Comparison of ENCODE assay signal across 2 cellular contexts in genomic region chr1:173646656-173647055, GRCh38.
TF ChIP-seq lines count a peak whose summit lies in the region.

No MANE protein-coding gene starts in this region.

TF ChIP-seq in K562, 482 proteins besides CTCF, POLR2A, EP300 and RAD21:
- TF ChIP-seq FOXA3 (CRISPR knock-in tag; conservative IDR thresholded peaks at IDR 0.05 in 1 of 2, IDR thresholded peaks at IDR 0.05 in 1 of 2): no peak
- TF ChIP-seq ZNF232 (CRISPR knock-in tag; IDR thresholded peaks at IDR 0.05): no peak
- no peak for TF ChIP-seq MLX (CRISPR knock-in tag; conservative IDR thresholded peaks at IDR 0.05)
- TF ChIP-seq TEAD1 (CRISPR knock-in tag; IDR thresholded peaks at IDR 0.05): no peak
- TF ChIP-seq EHMT2 (IDR thresholded peaks at IDR 0.05): no peak
- TF ChIP-seq ZNF644 (tag; IDR thresholded peaks at IDR 0.05; ENCODE audit: low read depth): no peak
- TF ChIP-seq KLF1 (tag; IDR thresholded peaks at IDR 0.05): no peak
- no peak for TF ChIP-seq ARID3A (IDR thresholded peaks at IDR 0.05; ENCODE audit: borderline replicate concordance, low read depth, low read length)
- no peak for TF ChIP-seq RHOXF2B (CRISPR knock-in tag; conservative IDR thresholded peaks at IDR 0.05)
- no peak for TF ChIP-seq HSF4 (CRISPR knock-in tag; IDR thresholded peaks at IDR 0.05; ENCODE audit: borderline replicate concordance)
- TF ChIP-seq, protein P1, sequence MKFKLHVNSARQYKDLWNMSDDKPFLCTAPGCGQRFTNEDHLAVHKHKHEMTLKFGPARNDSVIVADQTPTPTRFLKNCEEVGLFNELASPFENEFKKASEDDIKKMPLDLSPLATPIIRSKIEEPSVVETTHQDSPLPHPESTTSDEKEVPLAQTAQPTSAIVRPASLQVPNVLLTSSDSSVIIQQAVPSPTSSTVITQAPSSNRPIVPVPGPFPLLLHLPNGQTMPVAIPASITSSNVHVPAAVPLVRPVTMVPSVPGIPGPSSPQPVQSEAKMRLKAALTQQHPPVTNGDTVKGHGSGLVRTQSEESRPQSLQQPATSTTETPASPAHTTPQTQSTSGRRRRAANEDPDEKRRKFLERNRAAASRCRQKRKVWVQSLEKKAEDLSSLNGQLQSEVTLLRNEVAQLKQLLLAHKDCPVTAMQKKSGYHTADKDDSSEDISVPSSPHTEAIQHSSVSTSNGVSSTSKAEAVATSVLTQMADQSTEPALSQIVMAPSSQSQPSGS (CRISPR knock-in tag; IDR thresholded peaks at IDR 0.05): no peak

TF ChIP-seq in SK-N-SH, 30 proteins besides CTCF, POLR2A, EP300 and RAD21:
- TF ChIP-seq USF2 (IDR thresholded peaks at IDR 0.05; ENCODE audit: borderline replicate concordance, low read depth, low read length) (no peak), MEF2A (IDR thresholded peaks at IDR 0.05; ENCODE audit: borderline replicate concordance, low read depth) (no peak), RFX5 (IDR thresholded peaks at IDR 0.05; ENCODE audit: low read length) (no peak), REST (IDR thresholded peaks at IDR 0.05; ENCODE audit: low read depth, low read length) (no peak), POLR2AphosphoS5 (IDR thresholded peaks at IDR 0.05; ENCODE audit: low read depth, low read length) (no peak), CHD2 (IDR thresholded peaks at IDR 0.05; ENCODE audit: low read length, partially characterized antibody) (no peak), FOXM1 (IDR thresholded peaks at IDR 0.05; ENCODE audit: low read depth) (no peak), FOXJ3 (CRISPR knock-in tag; IDR thresholded peaks at IDR 0.05) (no peak), MXI1 (IDR thresholded peaks at IDR 0.05; ENCODE audit: low read depth, low read length) (no peak), FOSL2 (IDR thresholded peaks at IDR 0.05; ENCODE audit: borderline replicate concordance, low read depth) (no peak), TCF12 (IDR thresholded peaks at IDR 0.05) (no peak), JUND (IDR thresholded peaks at IDR 0.05) (no peak), MAX (IDR thresholded peaks at IDR 0.05; ENCODE audit: low read depth) (no peak), ELF1 (IDR thresholded peaks at IDR 0.05) (no peak), SIN3A (IDR thresholded peaks at IDR 0.05; ENCODE audit: borderline replicate concordance, low read depth, low read length) (no peak), NFIC (IDR thresholded peaks at IDR 0.05; ENCODE audit: borderline replicate concordance) (no peak)
